In the genomic region with DNA sequence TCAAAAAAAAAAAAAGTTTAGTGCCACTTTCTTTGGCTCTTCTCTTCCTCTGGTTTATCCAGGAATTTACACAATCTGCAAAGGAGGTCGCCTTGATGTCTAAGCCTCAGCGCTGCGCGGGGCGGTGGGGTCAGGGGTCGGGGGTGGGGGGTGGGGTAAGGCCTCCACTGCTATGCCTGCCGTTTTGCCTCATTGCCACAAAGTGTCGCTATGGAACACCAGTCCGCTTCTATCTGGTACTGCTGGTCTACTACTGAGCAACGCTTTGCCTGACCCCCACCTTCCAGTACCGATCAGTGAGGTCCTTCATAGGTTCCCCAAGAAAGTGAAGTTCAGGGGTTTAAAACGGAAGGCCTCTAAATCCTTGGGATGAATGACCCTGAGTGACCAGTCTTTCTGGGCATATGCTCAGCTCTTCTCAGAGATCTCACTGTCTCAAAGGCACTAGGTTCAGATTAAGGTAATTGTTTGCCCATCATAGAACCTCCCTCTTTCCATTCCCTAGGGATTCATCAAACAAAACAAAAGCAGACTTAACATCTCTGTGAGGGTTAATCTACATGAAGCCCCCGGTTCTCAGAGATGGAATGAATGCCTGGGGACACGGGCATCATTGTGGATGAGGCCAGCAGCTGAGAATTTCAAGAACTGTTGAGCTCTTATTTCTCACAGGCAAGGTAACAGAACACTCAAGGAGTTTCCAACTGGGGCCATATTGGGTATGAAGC, we compare ENCODE assay signal across 16 cellular contexts. TPM values are rescaled to one million over a fixed set of nuclear protein-coding genes. Genes with fewer than 3 reads are reported as not detected.
DNase-seq lines count a peak whose midpoint lies in the region; ATAC-seq and TF ChIP-seq lines count a peak whose summit lies in the region.
"Had no signal": no experiment of that assay in that cellular context is flagged by ENCODE, and none has a peak within 500 bp of the region (broad histone marks: within the 10 kb centered on the region; RNA-seq: fewer than 3 reads in every experiment).

No MANE protein-coding gene starts in this region.

- no peak for ATAC-seq in GM18909 (IDR thresholded peaks at IDR 0.05; ENCODE audit: poor library complexity, unreplicated experiment)
- ATAC-seq: A549, PC-3, T-cell had no signal

- H3K4me1 Mint-ChIP-seq in activated CD4-positive, alpha-beta T cell treated with anti-CD3 and anti-CD28 coated beads, Interleukin-2, amount 10 ng/mL, durations not matched to agents 24 days and 14 days, result no peaks in the 10 kb centered on the region
- H3K4me1 Mint-ChIP-seq in nephron progenitor cell, result no peaks in the 10 kb centered on the region
- H3K4me1 Mint-ChIP-seq: T-cell had no signal

- H3K9me3 Mint-ChIP-seq in activated CD4-positive, alpha-beta T cell treated with anti-CD3 and anti-CD28 coated beads, Interleukin-2, amount 10 ng/mL, durations not matched to agents 24 days and 14 days, result no peaks in the 10 kb centered on the region
- H3K9me3 Mint-ChIP-seq in nephron progenitor cell, result peaks cover 54% of the 10 kb centered on the region
- H3K9me3 Mint-ChIP-seq: T-cell had no signal

- intact Hi-C loops in activated CD4-positive, alpha-beta T cell treated with anti-CD3 and anti-CD28 coated beads, Interleukin-2, amount 10 ng/mL, durations not matched to agents 24 days and 14 days (cut with micrococcal nuclease), result no loop called here

- no peaks in the 10 kb centered on the region for H3K36me3 Mint-ChIP-seq in activated CD4-positive, alpha-beta T cell treated with anti-CD3 and anti-CD28 coated beads, Interleukin-2, amount 10 ng/mL, durations not matched to agents 24 days and 14 days (ENCODE audit: low read depth)
- H3K36me3 Mint-ChIP-seq in nephron progenitor cell (ENCODE audit: low read depth), result no peaks in the 10 kb centered on the region
- H3K36me3 Mint-ChIP-seq: T-cell had no signal

- no peaks in the 10 kb centered on the region for H3K4me1 ChIP-seq in HUES6 (ENCODE audit: control insufficient read depth, insufficient read depth, low read length)
- H3K4me1 ChIP-seq: A549, prostate gland had no signal

- no peaks in the 10 kb centered on the region for H3K27me3 ChIP-seq in HUES6 (ENCODE audit: control insufficient read depth, insufficient read depth, low read length)
- H3K27me3 ChIP-seq: MG63 had no signal

- no peak overlapping the region for H3K9ac ChIP-seq in HUES6 (ENCODE audit: low read length)

- H3K27me3 Mint-ChIP-seq in activated CD4-positive, alpha-beta T cell treated with anti-CD3 and anti-CD28 coated beads, Interleukin-2, amount 10 ng/mL, durations not matched to agents 24 days and 14 days, result peaks cover 5% of the 10 kb centered on the region
- peaks cover 6% of the 10 kb centered on the region for H3K27me3 Mint-ChIP-seq in nephron progenitor cell (ENCODE audit: low read depth, poor library complexity)

- no peak overlapping the region for H3K27ac ChIP-seq in HUES6 (ENCODE audit: low read depth, low read length)
- H3K27ac ChIP-seq: A549, prostate gland had no signal

- H3K27ac Mint-ChIP-seq in activated CD4-positive, alpha-beta T cell treated with anti-CD3 and anti-CD28 coated beads, Interleukin-2, amount 10 ng/mL, durations not matched to agents 24 days and 14 days, result no peak overlapping the region
- H3K27ac Mint-ChIP-seq in nephron progenitor cell, result no peak overlapping the region
- H3K27ac Mint-ChIP-seq: T-cell had no signal

- H3K4me3 ChIP-seq in HUES6 (ENCODE audit: low read depth, low read length) (peak overlapping the region; percentile 16; the same call in 1 of the 2 replicates), choroid plexus epithelial cell (ENCODE audit: low read depth, low read length) (no peak overlapping the region)
- H3K4me3 ChIP-seq: A549, MG63, prostate gland had no signal

- peaks cover 2% of the 10 kb centered on the region; the same call in 1 of the 2 replicates for H3K9me3 ChIP-seq in HUES6 (ENCODE audit: control insufficient read depth, insufficient read depth, low read depth, low read length)
- H3K9me3 ChIP-seq: A549, MG63, prostate gland had no signal

- TF ChIP-seq CTCF in choroid plexus epithelial cell (conservative IDR thresholded peaks at IDR 0.05; ENCODE audit: low read depth, low read length) (peak; percentile 35), nephron progenitor cell (IDR thresholded peaks at IDR 0.05) (no peak)

- DNase-seq in activated CD4-positive, alpha-beta T cell treated with anti-CD3 and anti-CD28 coated beads, Interleukin-2, amount 10 ng/mL, durations not matched to agents 24 days and 14 days, result peak; percentile 54
- DNase-seq in activated CD4-positive, alpha-beta T cell treated with anti-CD3 and anti-CD28 coated beads, Interleukin-2, amount 50 U/mL, for 1 hour, result no peak
- peak; percentile 19 for DNase-seq in choroid plexus epithelial cell (ENCODE audit: low read depth)
- peak; percentile 13 for DNase-seq in nephron progenitor cell
- no peak for DNase-seq in pons (ENCODE audit: low spot score)
- no peak for DNase-seq in cerebellar cortex (ENCODE audit: low spot score)
- DNase-seq: activated naive CD4-positive, alpha-beta T cell; cerebellar nuclear complex; MG63; NCI-H2171; PC-3; T-cell had no signal

- no peaks in the 10 kb centered on the region for H3K36me3 ChIP-seq in HUES6 (ENCODE audit: control insufficient read depth, insufficient read depth, low read length)
- H3K36me3 ChIP-seq: MG63, prostate gland had no signal

- no peak overlapping the region for H3K4me3 Mint-ChIP-seq in activated CD4-positive, alpha-beta T cell treated with anti-CD3 and anti-CD28 coated beads, Interleukin-2, amount 10 ng/mL, durations not matched to agents 24 days and 14 days
- no peak overlapping the region for H3K4me3 Mint-ChIP-seq in nephron progenitor cell
- H3K4me3 Mint-ChIP-seq: T-cell had no signal

RNA-seq across cellular contexts. Expression of gene TSR2, which starts 16.9 kb away (rescaled TPM):
- 40.8 and 43.7 TPM in 2 replicates for total RNA-seq in activated CD4-positive, alpha-beta T cell treated with anti-CD3 and anti-CD28 coated beads, Interleukin-2, amount 10 ng/mL, durations not matched to agents 24 days and 14 days

Comparison
In these comparisons a context has a peak if more than half of its experiments do, and no peak if none do; other contexts are left out.
1. DNase-seq: peak in activated CD4-positive, alpha-beta T cell treated with anti-CD3 and anti-CD28 coated beads, Interleukin-2, amount 10 ng/mL, durations not matched to agents 24 days and 14 days (single experiment), choroid plexus epithelial cell (single experiment) and nephron progenitor cell (single experiment); none in activated CD4-positive, alpha-beta T cell treated with anti-CD3 and anti-CD28 coated beads, Interleukin-2, amount 50 U/mL, for 1 hour (single experiment), pons (single experiment) and cerebellar cortex (single experiment).